Comparison of ENCODE assay signal across 1 cellular context in the genomic region with DNA sequence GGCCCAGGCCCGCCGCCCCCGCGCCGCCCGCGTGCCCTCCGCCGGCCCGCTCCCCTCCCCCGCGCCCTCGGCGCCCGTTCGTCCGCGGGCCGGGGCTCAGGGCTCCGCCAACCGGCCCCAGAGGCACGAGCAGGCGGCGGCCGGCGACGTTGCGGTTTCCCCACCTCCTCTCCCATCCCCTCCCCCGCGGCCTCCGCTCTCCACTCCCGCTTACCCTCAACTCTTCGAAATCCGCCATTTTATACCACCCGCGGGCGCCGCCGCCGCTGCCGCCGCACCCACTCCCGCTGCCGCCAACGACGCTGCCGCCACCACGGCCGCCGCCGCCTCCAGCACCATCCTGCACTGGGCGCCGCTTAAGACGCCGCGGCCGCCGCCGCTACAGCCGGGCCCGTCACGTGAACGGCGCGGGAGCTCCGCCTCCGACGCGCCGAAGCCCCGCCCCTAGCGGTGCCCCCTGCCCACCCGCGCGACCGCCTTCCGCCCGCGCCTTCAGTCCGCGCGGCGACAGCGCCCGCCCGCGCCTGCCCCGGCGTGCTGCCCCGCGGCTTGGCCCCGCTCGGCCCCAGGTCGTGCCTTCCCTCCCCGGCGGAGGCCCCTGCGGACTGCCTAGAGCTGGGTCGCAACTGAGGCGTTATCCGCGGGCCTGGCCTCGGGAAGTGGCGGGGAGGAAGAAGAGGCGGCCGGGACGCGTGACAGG.
TF ChIP-seq lines count a peak whose summit lies in the region.

A gene with protein sequence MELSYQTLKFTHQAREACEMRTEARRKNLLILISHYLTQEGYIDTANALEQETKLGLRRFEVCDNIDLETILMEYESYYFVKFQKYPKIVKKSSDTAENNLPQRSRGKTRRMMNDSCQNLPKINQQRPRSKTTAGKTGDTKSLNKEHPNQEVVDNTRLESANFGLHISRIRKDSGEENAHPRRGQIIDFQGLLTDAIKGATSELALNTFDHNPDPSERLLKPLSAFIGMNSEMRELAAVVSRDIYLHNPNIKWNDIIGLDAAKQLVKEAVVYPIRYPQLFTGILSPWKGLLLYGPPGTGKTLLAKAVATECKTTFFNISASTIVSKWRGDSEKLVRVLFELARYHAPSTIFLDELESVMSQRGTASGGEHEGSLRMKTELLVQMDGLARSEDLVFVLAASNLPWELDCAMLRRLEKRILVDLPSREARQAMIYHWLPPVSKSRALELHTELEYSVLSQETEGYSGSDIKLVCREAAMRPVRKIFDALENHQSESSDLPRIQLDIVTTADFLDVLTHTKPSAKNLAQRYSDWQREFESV (plus strand): TSS at position 495 of the 700 bp plus-strand sequence. CDS start 29,271 bp downstream, outside the sequence.
A gene with protein sequence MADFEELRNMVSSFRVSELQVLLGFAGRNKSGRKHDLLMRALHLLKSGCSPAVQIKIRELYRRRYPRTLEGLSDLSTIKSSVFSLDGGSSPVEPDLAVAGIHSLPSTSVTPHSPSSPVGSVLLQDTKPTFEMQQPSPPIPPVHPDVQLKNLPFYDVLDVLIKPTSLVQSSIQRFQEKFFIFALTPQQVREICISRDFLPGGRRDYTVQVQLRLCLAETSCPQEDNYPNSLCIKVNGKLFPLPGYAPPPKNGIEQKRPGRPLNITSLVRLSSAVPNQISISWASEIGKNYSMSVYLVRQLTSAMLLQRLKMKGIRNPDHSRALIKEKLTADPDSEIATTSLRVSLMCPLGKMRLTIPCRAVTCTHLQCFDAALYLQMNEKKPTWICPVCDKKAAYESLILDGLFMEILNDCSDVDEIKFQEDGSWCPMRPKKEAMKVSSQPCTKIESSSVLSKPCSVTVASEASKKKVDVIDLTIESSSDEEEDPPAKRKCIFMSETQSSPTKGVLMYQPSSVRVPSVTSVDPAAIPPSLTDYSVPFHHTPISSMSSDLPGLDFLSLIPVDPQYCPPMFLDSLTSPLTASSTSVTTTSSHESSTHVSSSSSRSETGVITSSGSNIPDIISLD (minus strand): TSS at position 400 of the 700 bp plus-strand sequence. CDS start 162 bp downstream, at position 238.

TF ChIP-seq in IMR-90, 13 proteins besides CTCF, POLR2A, EP300 and RAD21:
- TF ChIP-seq, protein P1, sequence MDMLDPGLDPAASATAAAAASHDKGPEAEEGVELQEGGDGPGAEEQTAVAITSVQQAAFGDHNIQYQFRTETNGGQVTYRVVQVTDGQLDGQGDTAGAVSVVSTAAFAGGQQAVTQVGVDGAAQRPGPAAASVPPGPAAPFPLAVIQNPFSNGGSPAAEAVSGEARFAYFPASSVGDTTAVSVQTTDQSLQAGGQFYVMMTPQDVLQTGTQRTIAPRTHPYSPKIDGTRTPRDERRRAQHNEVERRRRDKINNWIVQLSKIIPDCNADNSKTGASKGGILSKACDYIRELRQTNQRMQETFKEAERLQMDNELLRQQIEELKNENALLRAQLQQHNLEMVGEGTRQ (IDR thresholded peaks at IDR 0.05; ENCODE audit: low read depth, low read length) = peak; percentile 88
- TF ChIP-seq MAZ (IDR thresholded peaks at IDR 0.05; ENCODE audit: borderline replicate concordance, low read depth, low read length) (peak; percentile 16; the same call in 1 of the 2 replicates), BHLHE40 (IDR thresholded peaks at IDR 0.05; ENCODE audit: low read depth, low read length) (peak; percentile 69; the same call in 1 of the 2 replicates), SMC3 (IDR thresholded peaks at IDR 0.05; ENCODE audit: low read depth, low read length) (no peak), FOS (IDR thresholded peaks at IDR 0.05; ENCODE audit: low read depth, low read length) (no peak)
